ENCODE assay signal across 13 cellular contexts in genomic region chr12:12734054-12734453, GRCh38. TPM values are rescaled to one million over a fixed set of nuclear protein-coding genes. Genes with fewer than 3 reads are reported as not detected.
DNase-seq lines count a peak whose midpoint lies in the region; ATAC-seq, FAIRE-seq and TF ChIP-seq lines count a peak whose summit lies in the region.
"Had no signal": no experiment of that assay in that cellular context is flagged by ENCODE, and none has a peak within 500 bp of the region (broad histone marks: within the 10 kb centered on the region; RNA-seq: fewer than 3 reads in every experiment).

No MANE protein-coding gene starts in this region.

- no peak overlapping the region for H2AFZ ChIP-seq in astrocyte (ENCODE audit: low read depth, low read length)

- peak overlapping the region; percentile 57 for H3K27ac ChIP-seq in left ventricle myocardium inferior (replicated peaks)
- H3K27ac ChIP-seq in astrocyte (ENCODE audit: low read depth, low read length) = peak overlapping the region; percentile 62
- H3K27ac ChIP-seq in uterus = peak overlapping the region; percentile 74 to 75
- H3K27ac ChIP-seq in Peyer's patch = peak overlapping the region in 2 of 4 donors; percentile 36 to 45

- no peak for TF ChIP-seq POLR2A in uterus (IDR thresholded peaks at IDR 0.05)
- no peak for TF ChIP-seq POLR2A in Peyer's patch (IDR thresholded peaks at IDR 0.05)

- no peak overlapping the region for H3K4me3 Mint-ChIP-seq in astrocyte (ENCODE audit: unreplicated experiment)
- H3K4me3 Mint-ChIP-seq in memory B cell = no peak overlapping the region

- no peaks in the 10 kb centered on the region for H4K20me1 ChIP-seq in astrocyte (ENCODE audit: insufficient read depth, low read length)

- intact Hi-C loops in left ventricle myocardium inferior (cut with micrococcal nuclease) = no loop called here
- intact Hi-C loops in left cardiac atrium (cut with DNase I) = no loop called here
- intact Hi-C loops in uterus (cut with DNase I; ENCODE audit: low total_unique reads) = no loop called here
- intact Hi-C loops in posterior cingulate gyrus (cut with DNase I) = no loop called here

- peaks cover 36% of the 10 kb centered on the region for H3K79me2 ChIP-seq in astrocyte (ENCODE audit: insufficient read depth, low read length)

- H3K27me3 ChIP-seq in left ventricle myocardium inferior (ENCODE audit: low read depth) (no peaks in the 10 kb centered on the region), astrocyte (ENCODE audit: insufficient read depth, low read length) (no peaks in the 10 kb centered on the region), uterus (no peaks in the 10 kb centered on the region), Peyer's patch (no peaks in the 10 kb centered on the region)
- H3K27me3 ChIP-seq: BE2C, ovary had no signal

- TF ChIP-seq CTCF in left ventricle myocardium inferior (IDR thresholded peaks at IDR 0.05; ENCODE audit: borderline replicate concordance) (no peak), astrocyte (IDR thresholded peaks at IDR 0.05; ENCODE audit: insufficient read depth, low read depth, low read length) (no peak), uterus (IDR thresholded peaks at IDR 0.05) (no peak), Peyer's patch (IDR thresholded peaks at IDR 0.05) (no peak)

- H3K27ac Mint-ChIP-seq in astrocyte (ENCODE audit: unreplicated experiment) (no peak overlapping the region), memory B cell (peak overlapping the region; percentile 84)
- H3K27ac Mint-ChIP-seq: activated naive CD4-positive, alpha-beta T cell treated with anti-CD3 and anti-CD28 coated beads, Interleukin-2, amount 50 U/mL, for 72 hours had no signal

- no peak for FAIRE-seq in astrocyte (lab: Jason Lieb, UNC)

- no peak overlapping the region for H3K4me3 ChIP-seq in left ventricle myocardium inferior
- H3K4me3 ChIP-seq in astrocyte (ENCODE audit: insufficient read depth, low read depth, low read length) = no peak overlapping the region
- H3K4me3 ChIP-seq in uterus = no peak overlapping the region
- no peak overlapping the region for H3K4me3 ChIP-seq in Peyer's patch
- H3K4me3 ChIP-seq: ovary had no signal

- no peak for DNase-seq in left ventricle myocardium inferior
- no peak for DNase-seq in left cardiac atrium
- DNase-seq in astrocyte (ENCODE audit: low read depth) = peak; percentile 76
- DNase-seq in memory B cell (ENCODE audit: low spot score in 2 of 2) = no peak
- no peak for DNase-seq in uterus
- DNase-seq in glomerular visceral epithelial cell (ENCODE audit: extremely low spot score) = no peak
- no peak for DNase-seq in Peyer's patch
- no peak for DNase-seq in posterior cingulate gyrus
- DNase-seq: BE2C, NCI-H187 treated with DMSO at 0.1 percent for 48 hours, ovary, trophoblast cell had no signal

- H3K9ac ChIP-seq in astrocyte (ENCODE audit: low read length) = peak overlapping the region; percentile 69

- ATAC-seq in left cardiac atrium (no peak), memory B cell (ENCODE audit: low read depth) (no peak)
- ATAC-seq: activated naive CD4-positive, alpha-beta T cell treated with anti-CD3 and anti-CD28 coated beads, Interleukin-2, amount 50 U/mL, for 72 hours had no signal

- H3K27me3 Mint-ChIP-seq in astrocyte (ENCODE audit: low read depth, unreplicated experiment) (no peaks in the 10 kb centered on the region), memory B cell (no peaks in the 10 kb centered on the region)

- H3K9me3 ChIP-seq in left ventricle myocardium inferior (replicated peaks) (no peaks in the 10 kb centered on the region), astrocyte (ENCODE audit: insufficient read depth, low read depth, low read length) (peaks cover 3% of the 10 kb centered on the region), uterus (no peaks in the 10 kb centered on the region), Peyer's patch (no peaks in the 10 kb centered on the region)
- H3K9me3 ChIP-seq: BE2C, ovary had no signal

- no peaks in the 10 kb centered on the region for H3K9me3 Mint-ChIP-seq in astrocyte (ENCODE audit: unreplicated experiment)
- H3K9me3 Mint-ChIP-seq in memory B cell = no peaks in the 10 kb centered on the region
- H3K9me3 Mint-ChIP-seq: activated naive CD4-positive, alpha-beta T cell treated with anti-CD3 and anti-CD28 coated beads, Interleukin-2, amount 50 U/mL, for 72 hours had no signal

- H3K4me2 ChIP-seq in astrocyte (ENCODE audit: low read length) = peak overlapping the region; percentile 70

- no peaks in the 10 kb centered on the region for H3K36me3 ChIP-seq in left ventricle myocardium inferior
- H3K36me3 ChIP-seq in astrocyte (ENCODE audit: insufficient read depth, low read length) = no peaks in the 10 kb centered on the region
- no peaks in the 10 kb centered on the region for H3K36me3 ChIP-seq in uterus
- no peaks in the 10 kb centered on the region for H3K36me3 ChIP-seq in Peyer's patch
- H3K36me3 ChIP-seq: BE2C, ovary had no signal

- peaks cover 10% of the 10 kb centered on the region for H3K4me1 Mint-ChIP-seq in astrocyte (ENCODE audit: low read depth, unreplicated experiment)
- H3K4me1 Mint-ChIP-seq in memory B cell = peaks cover 25% of the 10 kb centered on the region

- H3K4me1 ChIP-seq in left ventricle myocardium inferior = peaks cover 23% of the 10 kb centered on the region
- peaks cover 28% of the 10 kb centered on the region for H3K4me1 ChIP-seq in astrocyte (ENCODE audit: insufficient read depth, low read length)
- H3K4me1 ChIP-seq in uterus = peaks cover 0 to 8% of the 10 kb centered on the region in 2 donors
- peaks cover 0 to 6% (median 0%) of the 10 kb centered on the region in 4 donors for H3K4me1 ChIP-seq in Peyer's patch
- H3K4me1 ChIP-seq: BE2C had no signal

- H3K36me3 Mint-ChIP-seq in astrocyte (ENCODE audit: low read depth, unreplicated experiment) (no peaks in the 10 kb centered on the region), memory B cell (peaks cover 3% of the 10 kb centered on the region)

RNA-seq across cellular contexts. Expression of gene CDKN1B, which starts 16.9 kb away (rescaled TPM):
- 36.3 TPM for total RNA-seq in left ventricle myocardium inferior
- 10 to 100 TPM; 23.7 to 42.4 TPM for total RNA-seq in left cardiac atrium
- total RNA-seq in astrocyte = 13.4 and 16.7 TPM in 2 replicates
- total RNA-seq in uterus = 100 to 1,000 TPM in 1 of 4 donors, 10 to 100 TPM in 3; 40.7 to 104 (median 86.0) TPM
- total RNA-seq in Peyer's patch = 10 to 100 TPM; 37.7 to 66.0 (median 48.1) TPM

RNA-seq across cellular contexts. Expression of gene GPR19, which starts 38.1 kb away (rescaled TPM):
- total RNA-seq in left ventricle myocardium inferior (not detected), left cardiac atrium (not detected), astrocyte (2.8 and 4.3 TPM in 2 replicates), uterus (under 1 TPM in 1 of 4 donors, not detected in 3; 0.83 TPM), Peyer's patch (1 to 10 TPM in 1 of 4 donors, under 1 TPM in 1, not detected in 2; 0.54 to 1.2 TPM)

RNA-seq across cellular contexts. Expression of gene APOLD1, which starts 51.4 kb away (rescaled TPM):
- total RNA-seq in left ventricle myocardium inferior (22.0 TPM), left cardiac atrium (10 to 100 TPM; 36.0 to 56.7 TPM), astrocyte (0.38 and 0.70 TPM in 2 replicates), uterus (10 to 100 TPM; 25.0 to 88.8 (median 57.9) TPM), Peyer's patch (10 to 100 TPM in 1 of 4 donors, 1 to 10 TPM in 3; 2.3 to 14.9 (median 5.6) TPM)
